ENCODE assay signal across 8 cellular contexts in the genomic region with DNA sequence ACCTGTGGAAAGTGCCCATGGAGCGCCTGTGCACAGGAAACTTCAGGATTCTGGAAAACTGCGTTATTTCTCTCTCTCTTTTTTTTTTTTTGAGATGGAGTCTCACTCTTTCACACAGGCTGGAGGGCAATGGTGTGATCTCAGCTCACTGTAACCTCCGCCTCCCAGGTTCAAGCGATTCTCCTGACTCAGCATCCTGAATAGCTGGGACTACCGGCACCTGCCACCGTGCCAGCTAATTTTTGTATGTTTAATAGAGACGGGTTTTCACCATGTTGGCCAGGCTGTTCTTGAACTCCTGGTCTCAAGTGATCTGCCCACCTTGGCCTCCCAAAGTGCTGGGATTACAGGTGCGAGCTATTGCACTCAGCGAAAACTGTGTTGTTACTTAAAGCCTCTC.
DNase-seq lines count a peak whose midpoint lies in the region; FAIRE-seq and TF ChIP-seq lines count a peak whose summit lies in the region.
"Not testable (repeated sequence)": the region's sequence is repeated elsewhere in the genome, so short reads cannot be mapped to it uniquely, and the experiment has no call there.

No MANE protein-coding gene starts in this region.

- intact Hi-C loops in uterus (cut with DNase I; ENCODE audit: low total_unique reads) = not testable (repeated sequence)

- H3K4me2 ChIP-seq in H1 (ENCODE audit: insufficient read depth in 1 of 2, low read depth in 2 of 2, low read length in 2 of 2) = peak overlapping the region; percentile 16 to 43; a peak in 1 of 4 replicates
- not testable (repeated sequence) for H3K4me2 ChIP-seq in mesenchymal stem cell (ENCODE audit: low read length, poor library complexity, severe bottlenecking); neuronal stem cell (ENCODE audit: insufficient read depth, low read length, poor library complexity, severe bottlenecking)

- FAIRE-seq in H1 (lab: Jason Lieb, UNC) = not testable (repeated sequence)

- H4K20me1 ChIP-seq in H1 (replicated peaks in 1 of 2; ENCODE audit: control insufficient read depth in 1 of 2, insufficient read depth in 2 of 2, low read length in 2 of 2) = not testable (repeated sequence)

- not testable (repeated sequence) for TF ChIP-seq RAD21 in H1 (IDR thresholded peaks at IDR 0.05 in 1 of 2, conservative IDR thresholded peaks at IDR 0.05 in 1 of 2; ENCODE audit: low read depth in 2 of 2, low read length in 2 of 2)

- H3K4me1 ChIP-seq in HUES64 (ENCODE audit: insufficient read depth, low read length) (peaks cover 43% of the 10 kb centered on the region), SJSA1 (replicated peaks) (peaks cover 66% of the 10 kb centered on the region), H1 (replicated peaks in 1 of 4; ENCODE audit: control insufficient read depth in 3 of 4, insufficient read depth in 4 of 4, low read length in 3 of 4) (peaks cover 7 to 26% (median 16%) of the 10 kb centered on the region in 4 experiments), right atrium auricular region (peaks cover 0 to 88% of the 10 kb centered on the region in 2 donors), mesenchymal stem cell (ENCODE audit: control insufficient read depth, insufficient read depth, low read depth, low read length) (peaks cover 37% of the 10 kb centered on the region), neuronal stem cell (ENCODE audit: control insufficient read depth in 2 of 2, insufficient read depth in 1 of 2, low read depth in 1 of 2, low read length in 2 of 2) (peaks cover 25 to 29% of the 10 kb centered on the region in 2 donors), uterus (peaks cover 10 to 12% of the 10 kb centered on the region in 2 donors)

- H4K5ac ChIP-seq in H1 (ENCODE audit: insufficient read length, low read depth, low read length) = peak overlapping the region; percentile 53

- peak overlapping the region; percentile 37 for H4K8ac ChIP-seq in H1 (ENCODE audit: extremely low read depth, insufficient read depth, low read length)
- H4K8ac ChIP-seq in mesenchymal stem cell (ENCODE audit: low read length); neuronal stem cell (ENCODE audit: low read depth, low read length): not testable (repeated sequence)

- peak overlapping the region; percentile 90 for H2BK20ac ChIP-seq in H1 (ENCODE audit: low read length)

- H3K4me3 ChIP-seq in AG04450 (ENCODE audit: low read depth, low read length); HUES64 (ENCODE audit: low read length); SJSA1; H1 (ENCODE audit: extremely low read depth in 1 of 4, insufficient read depth in 2 of 4, low read depth in 3 of 4, low read length in 4 of 4); right atrium auricular region; mesenchymal stem cell (ENCODE audit: insufficient read depth in 1 of 2, low read depth in 1 of 2, low read length in 2 of 2); neuronal stem cell (ENCODE audit: low read length in 2 of 2); uterus: not testable (repeated sequence)

- H3K27ac ChIP-seq in AG04450 (ENCODE audit: low read depth, low read length) = peak overlapping the region; percentile 52
- H3K27ac ChIP-seq in HUES64 (ENCODE audit: low read depth, low read length) = peak overlapping the region; percentile 87
- H3K27ac ChIP-seq in SJSA1 = peak overlapping the region; percentile 25; the same call in 1 of the 2 replicates
- peak overlapping the region; percentile 53; the same call in 1 of the 2 replicates for H3K27ac ChIP-seq in H1 (ENCODE audit: low read depth, low read length)
- H3K27ac ChIP-seq in right atrium auricular region = peak overlapping the region; percentile 18 to 57
- peak overlapping the region; percentile 43 for H3K27ac ChIP-seq in mesenchymal stem cell (ENCODE audit: low read length, poor library complexity, severe bottlenecking)
- H3K27ac ChIP-seq in neuronal stem cell (replicated peaks; ENCODE audit: low read length) = peak overlapping the region; percentile 77
- H3K27ac ChIP-seq in uterus = peak overlapping the region; percentile 48 to 62

- TF ChIP-seq CTCF in AG04450 (IDR thresholded peaks at IDR 0.05; ENCODE audit: low read depth, low read length); H1 (IDR thresholded peaks at IDR 0.05; ENCODE audit: control extremely low read depth in 1 of 3, insufficient read depth in 1 of 3, low read depth in 1 of 3, low read length in 3 of 3); right atrium auricular region (IDR thresholded peaks at IDR 0.05); uterus (IDR thresholded peaks at IDR 0.05): not testable (repeated sequence)

- not testable (repeated sequence) for TF ChIP-seq POLR2A in H1 (IDR thresholded peaks at IDR 0.05; ENCODE audit: control extremely low read depth in 1 of 2, low read depth in 2 of 2, low read length in 2 of 2); uterus (IDR thresholded peaks at IDR 0.05)

- H2AFZ ChIP-seq in H1 (ENCODE audit: low read length); mesenchymal stem cell (ENCODE audit: low read depth, low read length): not testable (repeated sequence)
- peak overlapping the region; percentile 86 for H2AFZ ChIP-seq in neuronal stem cell (ENCODE audit: low read length)

- not testable (repeated sequence) for H3K9me3 ChIP-seq in AG04450 (ENCODE audit: control insufficient read depth, insufficient read depth, low read length); HUES64 (ENCODE audit: insufficient read depth, low read depth, low read length); SJSA1 (replicated peaks); H1 (ENCODE audit: insufficient read depth in 2 of 2, low read depth in 1 of 2, low read length in 1 of 2); right atrium auricular region; mesenchymal stem cell (ENCODE audit: control insufficient read depth, low read length); neuronal stem cell (replicated peaks in 1 of 2; ENCODE audit: control insufficient read depth in 2 of 2, insufficient read depth in 1 of 2, low read depth in 1 of 2, low read length in 2 of 2); uterus

- H3K79me2 ChIP-seq in H1 (ENCODE audit: control insufficient read depth in 1 of 2, insufficient read depth in 2 of 2, low read length in 2 of 2) = not testable (repeated sequence)

- peak overlapping the region; percentile 73 for H3K4ac ChIP-seq in H1 (replicated peaks; ENCODE audit: insufficient read length, low read depth, low read length)
- H3K4ac ChIP-seq in mesenchymal stem cell (ENCODE audit: low read depth in 1 of 2, low read length in 2 of 2); neuronal stem cell (ENCODE audit: low read length): not testable (repeated sequence)

- H3K9ac ChIP-seq in HUES64 (ENCODE audit: low read depth, low read length) = 0 out of 2 replicates have a peak overlapping the region, but pooled peaks have one; percentile 11
- not testable (repeated sequence) for H3K9ac ChIP-seq in H1 (replicated peaks in 1 of 4; ENCODE audit: extremely low read depth in 1 of 4, low read depth in 3 of 4, low read length in 3 of 4); mesenchymal stem cell (ENCODE audit: low read length); neuronal stem cell (ENCODE audit: low read depth, low read length, poor library complexity)

- TF ChIP-seq EP300 in H1 (IDR thresholded peaks at IDR 0.05; ENCODE audit: borderline replicate concordance in 1 of 2, low read depth in 2 of 2, low read length in 2 of 2) = not testable (repeated sequence)

- H3K18ac ChIP-seq in H1 (ENCODE audit: extremely low read depth, low read length) (peak overlapping the region; percentile 85), mesenchymal stem cell (ENCODE audit: low read depth in 1 of 2, low read length in 2 of 2) (peak overlapping the region in 1 of 2 experiments; percentile 13)
- not testable (repeated sequence) for H3K18ac ChIP-seq in neuronal stem cell (ENCODE audit: low read length)

- not testable (repeated sequence) for H3K36me3 ChIP-seq in HUES64 (ENCODE audit: insufficient read depth, low read length); SJSA1; H1 (ENCODE audit: control insufficient read depth in 2 of 4, insufficient read depth in 4 of 4, low read length in 3 of 4); right atrium auricular region; mesenchymal stem cell (ENCODE audit: control insufficient read depth in 1 of 2, insufficient read depth in 2 of 2, low read depth in 1 of 2, low read length in 2 of 2); neuronal stem cell (replicated peaks in 1 of 2; ENCODE audit: control insufficient read depth in 2 of 2, insufficient read depth in 2 of 2, low read length in 2 of 2); uterus

- not testable (repeated sequence) for DNase-seq in AG04450 (ENCODE audit: low read depth, low spot score); SJSA1 (ENCODE audit: low read depth in 1 of 2, low spot score in 2 of 2); H1 (ENCODE audit: low read depth in 1 of 2, low spot score in 2 of 2); right atrium auricular region (ENCODE audit: low spot score); mesenchymal stem cell; neuronal stem cell (ENCODE audit: low spot score); uterus

- CTCF ChIA-PET in AG04450 (lab: Charles Lee) (interaction anchor here (0.6 to 1.0 kb wide), 2 partner anchors 10 to 24 kb away, joined by 3 read pairs; no protein-coding TSS in a partner anchor), H1 (lab: Charles Lee; ENCODE audit: partially characterized antibody) (interaction anchor here (0.7 to 11.7 kb wide), 22 partner anchors 8 to 435 kb away, joined by 3 to 93 read pairs (median 5); no protein-coding TSS in a partner anchor)

- peak overlapping the region; percentile 88; the same call in 1 of the 2 replicates for H2BK15ac ChIP-seq in H1 (ENCODE audit: low read length)
- not testable (repeated sequence) for H2BK15ac ChIP-seq in mesenchymal stem cell (ENCODE audit: low read depth, poor library complexity, severe bottlenecking); neuronal stem cell (ENCODE audit: low read length)

- H2AK5ac ChIP-seq in H1 (ENCODE audit: low read depth, low read length) = peak overlapping the region; percentile 43; the same call in 1 of the 2 replicates
- H2AK5ac ChIP-seq in mesenchymal stem cell (ENCODE audit: low read length, severe bottlenecking); neuronal stem cell (ENCODE audit: low read depth, low read length): not testable (repeated sequence)

- H3K56ac ChIP-seq in H1 (replicated peaks; ENCODE audit: insufficient read length, low read depth, low read length) = not testable (repeated sequence)

- not testable (repeated sequence) for H3K79me1 ChIP-seq in H1 (ENCODE audit: low read depth, low read length); mesenchymal stem cell (replicated peaks; ENCODE audit: low read length, poor library complexity, severe bottlenecking); neuronal stem cell (ENCODE audit: low read depth, low read length)

- peak overlapping the region; percentile 84; the same call in 1 of the 2 replicates for H2BK5ac ChIP-seq in H1 (ENCODE audit: low read depth, low read length)
- H2BK5ac ChIP-seq in mesenchymal stem cell (ENCODE audit: low read depth, low read length, poor library complexity, severe bottlenecking); neuronal stem cell (ENCODE audit: low read length): not testable (repeated sequence)

- H2BK12ac ChIP-seq in H1 (ENCODE audit: low read depth, low read length) = peak overlapping the region; percentile 97
- H2BK12ac ChIP-seq in mesenchymal stem cell (ENCODE audit: low read length in 2 of 2); neuronal stem cell (ENCODE audit: low read length): not testable (repeated sequence)

- H2BK120ac ChIP-seq in H1 (replicated peaks; ENCODE audit: low read depth, low read length) (peak overlapping the region; percentile 90), mesenchymal stem cell (ENCODE audit: low read depth, low read length) (peak overlapping the region; percentile 2)
- not testable (repeated sequence) for H2BK120ac ChIP-seq in neuronal stem cell (ENCODE audit: low read depth, low read length)

- H3K27me3 ChIP-seq in AG04450 (ENCODE audit: control insufficient read depth, insufficient read depth, low read length); HUES64 (ENCODE audit: insufficient read depth, low read length); SJSA1 (replicated peaks); H1 (replicated peaks in 1 of 4; ENCODE audit: control insufficient read depth in 3 of 4, extremely low read depth in 1 of 4, insufficient read depth in 3 of 4, low read length in 3 of 4); right atrium auricular region; mesenchymal stem cell (ENCODE audit: control insufficient read depth in 1 of 2, insufficient read depth in 1 of 2, low read length in 2 of 2); neuronal stem cell (ENCODE audit: control insufficient read depth in 3 of 3, insufficient read depth in 3 of 3, low read depth in 1 of 3, low read length in 3 of 3); uterus: not testable (repeated sequence)

- H3K14ac ChIP-seq in H1 (ENCODE audit: insufficient read length); mesenchymal stem cell (ENCODE audit: low read length in 2 of 2); neuronal stem cell (ENCODE audit: low read length): not testable (repeated sequence)

- POLR2A ChIA-PET in AG04450 (lab: Yijun Ruan, JAX) (interaction anchor here (0.7 kb wide), 1 partner anchor 110 kb away, joined by 3 read pairs; no protein-coding TSS in a partner anchor), H1 (lab: Charles Lee; ENCODE audit: partially characterized antibody) (interaction anchor here (0.7 to 6.5 kb wide), 20 partner anchors 11 to 129 kb away, joined by 3 to 57 read pairs (median 4); partner anchors contain the start of gene PODXL)

- peak overlapping the region; percentile 97 for H4K91ac ChIP-seq in H1 (replicated peaks; ENCODE audit: insufficient read length, low read length)
- not testable (repeated sequence) for H4K91ac ChIP-seq in mesenchymal stem cell (ENCODE audit: low read length); neuronal stem cell (ENCODE audit: low read depth, low read length, poor library complexity)

- H3K23ac ChIP-seq in H1 (ENCODE audit: insufficient read length); mesenchymal stem cell (ENCODE audit: low read length in 2 of 2); neuronal stem cell (ENCODE audit: low read depth, low read length, poor library complexity): not testable (repeated sequence)

- H3K23me2 ChIP-seq in H1 (ENCODE audit: low read depth, low read length) = not testable (repeated sequence)

- 76% methylated on average over 9 of the region's 9 CpGs for WGBS in HUES64
- WGBS in H1 (ENCODE audit: extremely low coverage in 1 of 2, insufficient coverage in 1 of 2, insufficient read length in 1 of 2, insufficient replicate concordance in 2 of 2, low coverage in 1 of 2, low lambda C conversion rate in 2 of 2, missing lambda C conversion rate in 1 of 2), 2 experiments = 88% methylated on average over 9 of the region's 9 CpGs; no CpG with 5 or more reads in 1 of the 2 experiments
- 88% methylated on average over 9 of the region's 9 CpGs for WGBS in mesenchymal stem cell
- no CpG with 5 or more reads among the region's 9 CpGs for WGBS in neuronal stem cell (ENCODE audit: extremely low coverage in 2 of 2, insufficient read length in 2 of 2, insufficient replicate concordance in 1 of 2), 2 donors

Comparison
In these comparisons a context has a peak if more than half of its experiments do, and no peak if none do; other contexts are left out.
1. H3K27ac ChIP-seq: peak in every context shown above with its lines; median percentile 87 in HUES64; 77 in neuronal stem cell; 55 in uterus; 53 in H1; 52 in AG04450; 43 in mesenchymal stem cell; 38 in right atrium auricular region; 25 in SJSA1.